15 cellular contexts compared by ENCODE assay signal in the genomic region with DNA sequence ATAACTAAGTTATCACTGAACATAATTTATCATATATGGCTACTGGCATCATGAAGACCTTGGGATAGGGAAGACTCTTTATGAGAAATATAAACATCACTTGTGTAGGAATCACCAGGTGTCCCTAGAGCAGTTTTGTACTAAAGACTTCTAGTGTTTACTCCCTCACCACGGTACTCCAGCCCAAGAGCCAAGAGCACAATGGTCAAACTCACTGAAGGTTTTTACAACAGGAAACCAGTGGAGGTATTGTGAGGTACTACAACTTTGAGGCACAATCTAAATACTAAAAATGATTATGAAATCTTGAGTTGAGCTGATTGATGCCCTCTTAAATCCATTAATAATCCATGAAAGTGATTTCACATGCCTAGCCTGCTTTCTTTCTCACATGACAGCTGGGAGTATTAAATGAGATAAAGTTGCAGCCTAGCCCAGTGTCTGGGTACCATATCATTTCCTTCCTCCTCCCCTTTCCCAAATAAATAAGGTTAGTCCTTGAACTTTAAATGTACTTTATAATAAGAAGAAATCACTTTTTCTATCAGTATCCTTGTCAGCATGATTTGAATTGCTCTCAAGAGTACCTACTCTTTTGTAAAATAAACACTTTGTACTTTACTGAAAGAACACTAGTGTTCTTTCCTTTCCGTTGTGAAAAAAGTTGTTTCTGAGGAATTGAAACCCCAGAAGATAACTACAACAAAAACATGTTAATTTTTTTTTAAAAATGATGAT. TPM values are rescaled to one million over a fixed set of nuclear protein-coding genes. Genes with fewer than 3 reads are reported as not detected.
DNase-seq lines count a peak whose midpoint lies in the region; ATAC-seq, FAIRE-seq and TF ChIP-seq lines count a peak whose summit lies in the region.
"Had no signal": no experiment of that assay in that cellular context is flagged by ENCODE, and none has a peak within 500 bp of the region (broad histone marks: within the 10 kb centered on the region; RNA-seq: fewer than 3 reads in every experiment).

No MANE protein-coding gene starts in this region.

- peaks cover 11% of the 10 kb centered on the region for H3F3A ChIP-seq in PC-9 (ENCODE audit: insufficient read depth, low read depth)

- TF ChIP-seq POLR2A in right lobe of liver (IDR thresholded peaks at IDR 0.05) = no peak

- H3K4me3 ChIP-seq in A673 (ENCODE audit: low read depth, low read length, poor library complexity, severe bottlenecking) = no peak overlapping the region
- H3K4me3 ChIP-seq in PC-9 = no peak overlapping the region
- no peak overlapping the region for H3K4me3 ChIP-seq in right lobe of liver
- H3K4me3 ChIP-seq: uterus had no signal

- no peak for DNase-seq in A673 (ENCODE audit: low spot score)
- DNase-seq in GM18507 (ENCODE audit: extremely low spot score, insufficient read length, low read depth) = no peak
- DNase-seq in PC-9 = no peak
- no peak for DNase-seq in right lobe of liver
- DNase-seq in SKM-1 treated with dmso at 0.1 percent for 144 hours (lab: John Stamatoyannopoulos, UW; ENCODE audit: unreplicated experiment) = no peak
- DNase-seq in NCI-H1105 treated with DMSO at 0.1 percent for 48 hours (lab: John Stamatoyannopoulos, UW) = no peak
- DNase-seq: activated CD4-positive, CD25-positive, alpha-beta regulatory T cell treated with anti-CD3 and anti-CD28 coated beads, Interleukin-2, amount 50 U/mL, for 72 hours; activated T-cell treated with anti-CD3 and anti-CD28 coated beads, Interleukin-2, amount 50 U/mL, for 48 hours; effector CD8-positive, alpha-beta T cell; stimulated activated CD4-positive, alpha-beta T cell treated with anti-CD3 and anti-CD28 coated beads, Interleukin-15, amount 100 ng/mL, for 24 hours; uterus had no signal

- no peaks in the 10 kb centered on the region for H3K79me2 ChIP-seq in PC-9 (ENCODE audit: low read depth)

- no peak for TF ChIP-seq CTCF in A673 (conservative IDR thresholded peaks at IDR 0.05; ENCODE audit: low read depth, low read length)
- no peak for TF ChIP-seq CTCF in PC-9 (conservative IDR thresholded peaks at IDR 0.05)
- TF ChIP-seq CTCF in right lobe of liver (IDR thresholded peaks at IDR 0.05) = no peak

- WGBS in right lobe of liver (ENCODE audit: insufficient coverage, low coverage, low lambda C conversion rate, missing lambda C conversion rate) = 42% methylated on average over 1 of the region's 2 CpGs

- peak in 3 of 4 donors; percentile 22 to 62 (median 31) for ATAC-seq in right lobe of liver
- no peak for ATAC-seq in HG03439 (IDR thresholded peaks at IDR 0.05; ENCODE audit: unreplicated experiment)
- ATAC-seq in esophagus mucosa = no peak

- CTCF ChIA-PET in A673 (lab: Charles Lee) (no interaction called here), PC-9 (lab: Charles Lee) (no interaction called here)

- no peak overlapping the region for H3K4me2 ChIP-seq in PC-9

- H3K4me1 ChIP-seq in A673 (ENCODE audit: insufficient read depth, low read length, poor library complexity, severe bottlenecking) (no peaks in the 10 kb centered on the region), PC-9 (replicated peaks; ENCODE audit: insufficient read depth) (no peaks in the 10 kb centered on the region), right lobe of liver (no peaks in the 10 kb centered on the region)
- H3K4me1 ChIP-seq: uterus had no signal

- FAIRE-seq in GM18507 (lab: Jason Lieb, UNC) = peak; percentile 26
- FAIRE-seq: frontal cortex had no signal

- POLR2A ChIA-PET in A673 (lab: Charles Lee; ENCODE audit: low non-redundant PET) (no interaction called here), PC-9 (lab: Charles Lee; ENCODE audit: unreplicated experiment) (no interaction called here)

- no peaks in the 10 kb centered on the region for H4K20me1 ChIP-seq in PC-9 (ENCODE audit: insufficient read depth)

- intact Hi-C loops in A673 (cut with micrococcal nuclease; ENCODE audit: unreplicated experiment) (no loop called here), PC-9 (cut with micrococcal nuclease; ENCODE audit: unreplicated experiment) (loop anchor here (10.0 kb wide), 1 partner anchor 982 kb away; the partner anchor contains the start of gene MDGA1), right lobe of liver (cut with DNase I) (no loop called here)

- H3K27ac ChIP-seq in A673 (ENCODE audit: low read depth, low read length, poor library complexity, severe bottlenecking) = no peak overlapping the region
- H3K27ac ChIP-seq in PC-9 = no peak overlapping the region
- no peak overlapping the region for H3K27ac ChIP-seq in right lobe of liver

- BruUV-seq in A673 (replicated peaks; lab: Mats Ljungman, UMichigan) = TSS peak; percentile 83
- BruUV-seq in PC-9 (replicated peaks; lab: Mats Ljungman, UMichigan) = TSS peak; percentile 5

- no peak overlapping the region for H2AFZ ChIP-seq in PC-9

- H3K27me3 ChIP-seq in A673 (replicated peaks; ENCODE audit: insufficient read depth, low read depth, low read length, poor library complexity) (no peaks in the 10 kb centered on the region), PC-9 (ENCODE audit: insufficient read depth, low read depth) (no peaks in the 10 kb centered on the region), right lobe of liver (no peaks in the 10 kb centered on the region)
- H3K27me3 ChIP-seq: uterus had no signal

- H3K36me3 ChIP-seq in A673 (ENCODE audit: insufficient read depth, low read length, poor library complexity, severe bottlenecking) = peaks cover 37% of the 10 kb centered on the region
- peaks cover 21% of the 10 kb centered on the region for H3K36me3 ChIP-seq in PC-9 (ENCODE audit: low read depth)
- H3K36me3 ChIP-seq in right lobe of liver = peaks cover 0 to 16% (median 2%) of the 10 kb centered on the region in 4 donors
- H3K36me3 ChIP-seq: uterus had no signal

- H3K9me3 ChIP-seq in A673 (ENCODE audit: low read depth, low read length, poor library complexity, severe bottlenecking) (no peaks in the 10 kb centered on the region), PC-9 (ENCODE audit: insufficient read depth, low read depth) (no peaks in the 10 kb centered on the region), right lobe of liver (no peaks in the 10 kb centered on the region)
- H3K9me3 ChIP-seq: uterus had no signal

- H3K9me2 ChIP-seq in PC-9 (ENCODE audit: insufficient read depth) = no peaks in the 10 kb centered on the region

RNA-seq across cellular contexts. Expression of gene GLO1, which starts 26.5 kb away (rescaled TPM):
- total RNA-seq in A673 (2021) (183 and 188 TPM in 2 replicates), PC-9 (2021) (77.1 and 118 TPM in 2 replicates), right lobe of liver (10 to 100 TPM; 41.7 to 68.9 (median 57.8) TPM), esophagus mucosa (71.4 TPM)

RNA-seq across cellular contexts. Expression of gene BTBD9, which starts 36.7 kb away (rescaled TPM):
- total RNA-seq in A673 (2021) = 8.0 and 8.7 TPM in 2 replicates
- 9.0 and 10.8 TPM in 2 replicates for total RNA-seq in PC-9 (2021)
- total RNA-seq in right lobe of liver = 1 to 10 TPM; 4.5 to 7.5 (median 5.7) TPM
- total RNA-seq in esophagus mucosa = 13.4 TPM

RNA-seq across cellular contexts. Expression of gene DNAH8, which starts 38.7 kb away (rescaled TPM):
- total RNA-seq in A673 (2021) (not detected in 2 replicates), PC-9 (2021) (not detected in 2 replicates), right lobe of liver (under 1 TPM in 1 of 6 experiments, not detected in 5; 0.02 TPM), esophagus mucosa (0.04 TPM)
- total RNA-seq: H4 had no signal

Comparison
In these comparisons a context has a peak if more than half of its experiments do, and no peak if none do; other contexts are left out.
1. ATAC-seq: peak in right lobe of liver (3 of 4); none in HG03439 (single experiment) and esophagus mucosa (single experiment).